In the genomic region with DNA sequence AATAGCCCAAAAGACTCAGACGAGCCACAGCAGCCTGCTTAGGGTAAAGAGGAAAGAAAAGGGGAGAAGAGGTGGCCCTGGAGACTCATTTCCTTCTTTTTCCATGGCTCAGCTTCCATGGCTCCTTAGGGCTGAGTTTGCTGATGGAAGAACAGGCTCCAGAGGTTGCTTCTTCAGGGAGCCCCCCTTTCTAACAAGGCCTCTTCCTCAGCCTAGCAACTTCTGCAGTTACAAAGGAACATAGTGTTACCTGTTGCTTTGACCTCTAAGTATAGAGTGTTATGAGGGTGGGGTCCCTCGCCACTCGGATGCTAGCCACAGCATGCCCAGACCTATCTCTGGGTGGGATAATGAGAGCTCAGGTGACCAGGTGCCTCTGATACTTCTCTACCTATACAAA, we compare ENCODE assay signal across 36 cellular contexts. TPM values are rescaled to one million over a fixed set of nuclear protein-coding genes. Genes with fewer than 3 reads are reported as not detected.
"Had no signal": no experiment of that assay in that cellular context is flagged by ENCODE, and none has a peak within 500 bp of the region (broad histone marks: within the 10 kb centered on the region; RNA-seq: fewer than 3 reads in every experiment).

No MANE protein-coding gene starts in this region.

- H3K4me3 ChIP-seq: MG63 had no signal

- H3K9me3 ChIP-seq: MG63 had no signal

- DNase-seq: Karpas-422, Kasumi-1, MG63, MM.1S, MV-4-11, NCI-H1048, NCI-H1092, NCI-H1092 treated with DMSO at 0.1 percent for 48 hours, NCI-H1105, NCI-H1105 treated with DMSO at 0.1 percent for 48 hours, NCI-H1417, NCI-H1417 treated with DMSO at 0.1 percent for 48 hours, NCI-H1436, NCI-H1436 treated with DMSO at 0.1 percent for 48 hours, NCI-H146, NCI-H1694, NCI-H1694 treated with DMSO at 0.1 percent for 48 hours, NCI-H187, NCI-H187 treated with DMSO at 0.1 percent for 48 hours, NCI-H1930, NCI-H2029, NCI-H2029 treated with DMSO at 0.1 percent for 48 hours, NCI-H2081, NCI-H2081 treated with DMSO at 0.1 percent for 48 hours, NCI-H2107, NCI-H2171, NCI-H2171 treated with DMSO at 0.1 percent for 48 hours, NCI-H2227 treated with DMSO at 0.1 percent for 48 hours, NCI-H226, NCI-H345, NCI-H446, NCI-H446 treated with DMSO at 0.1 percent for 48 hours, NCI-H510A, NCI-H510A treated with DMSO at 0.1 percent for 48 hours had no signal

- H3K36me3 ChIP-seq: MG63 had no signal

- H3K27me3 ChIP-seq: MG63 had no signal

RNA-seq across cellular contexts. Expression of a gene that starts 43.2 kb away (rescaled TPM):
- total RNA-seq: M059J, NCI-H460 had no signal
